In genomic region chr4:83285022-83285387, GRCh38 we compare ENCODE assay signal across 8 cellular contexts. TPM values are rescaled to one million over a fixed set of nuclear protein-coding genes. Genes with fewer than 3 reads are reported as not detected.
DNase-seq lines count a peak whose midpoint lies in the region; ATAC-seq and TF ChIP-seq lines count a peak whose summit lies in the region.

No MANE protein-coding gene starts in this region.

- H3K36me3 ChIP-seq in Peyer's patch (no peaks in the 10 kb centered on the region), kidney epithelial cell (ENCODE audit: control insufficient read depth, insufficient read depth, low read length) (no peaks in the 10 kb centered on the region)

- ATAC-seq in HG02885 (IDR thresholded peaks at IDR 0.05; ENCODE audit: poor library complexity, unreplicated experiment) = peak; percentile 12
- ATAC-seq in stimulated activated effector memory CD8-positive, alpha-beta T cell treated with anti-CD3 and anti-CD28 coated beads, Interleukin-12 subunit alpha, Interleukin-12 subunit beta, amount 100 ng/mL, for 72 hours = no peak

- no peak for TF ChIP-seq POLR2A in Peyer's patch (IDR thresholded peaks at IDR 0.05)

- TF ChIP-seq CTCF in Peyer's patch (IDR thresholded peaks at IDR 0.05) = no peak
- no peak for TF ChIP-seq CTCF in kidney epithelial cell (IDR thresholded peaks at IDR 0.05; ENCODE audit: insufficient read depth, low read length, poor library complexity, severe bottlenecking)

- DNase-seq in NCI-H2227 (lab: John Stamatoyannopoulos, UW; ENCODE audit: unreplicated experiment) (peak; percentile 23), NCI-H2227 treated with DMSO at 0.1 percent for 48 hours (lab: John Stamatoyannopoulos, UW) (no peak), Peyer's patch (no peak), cerebellar cortex (ENCODE audit: low spot score) (peak; percentile 44), kidney epithelial cell (ENCODE audit: low read depth) (peak; percentile 4), NCI-H2081 treated with DMSO at 0.1 percent for 48 hours (lab: John Stamatoyannopoulos, UW) (no peak)
- DNase-seq in stimulated activated effector memory CD8-positive, alpha-beta T cell treated with anti-CD3 and anti-CD28 coated beads, Interleukin-12 subunit alpha, Interleukin-12 subunit beta, amount 100 ng/mL, for 72 hours (ENCODE audit: low spot score in 2 of 2) = peak in 1 of 2 donors; percentile 59

- H3K4me1 ChIP-seq in Peyer's patch = peaks cover 0 to 26% (median 4%) of the 10 kb centered on the region in 4 donors

- peak overlapping the region; percentile 97 to 98 (median 97) for H3K27ac ChIP-seq in Peyer's patch

- H3K4me1 Mint-ChIP-seq in stimulated activated effector memory CD8-positive, alpha-beta T cell treated with anti-CD3 and anti-CD28 coated beads, Interleukin-12 subunit alpha, Interleukin-12 subunit beta, amount 100 ng/mL, for 72 hours = peaks cover 40% of the 10 kb centered on the region

- H3K9me3 Mint-ChIP-seq in stimulated activated effector memory CD8-positive, alpha-beta T cell treated with anti-CD3 and anti-CD28 coated beads, Interleukin-12 subunit alpha, Interleukin-12 subunit beta, amount 100 ng/mL, for 72 hours = no peaks in the 10 kb centered on the region

- H3K4me3 ChIP-seq in Peyer's patch (peak overlapping the region; percentile 80 to 96 (median 88)), kidney epithelial cell (ENCODE audit: low read depth, low read length) (peak overlapping the region; percentile 65)

- no peaks in the 10 kb centered on the region for H3K9me3 ChIP-seq in Peyer's patch

- peak overlapping the region; percentile 98 for H3K27ac Mint-ChIP-seq in stimulated activated effector memory CD8-positive, alpha-beta T cell treated with anti-CD3 and anti-CD28 coated beads, Interleukin-12 subunit alpha, Interleukin-12 subunit beta, amount 100 ng/mL, for 72 hours

- H3K27me3 ChIP-seq in Peyer's patch = no peaks in the 10 kb centered on the region
- H3K27me3 ChIP-seq in kidney epithelial cell (ENCODE audit: control insufficient read depth, insufficient read depth, low read length) = no peaks in the 10 kb centered on the region

- peak overlapping the region; percentile 92 for H3K4me3 Mint-ChIP-seq in stimulated activated effector memory CD8-positive, alpha-beta T cell treated with anti-CD3 and anti-CD28 coated beads, Interleukin-12 subunit alpha, Interleukin-12 subunit beta, amount 100 ng/mL, for 72 hours

- H3K36me3 Mint-ChIP-seq in stimulated activated effector memory CD8-positive, alpha-beta T cell treated with anti-CD3 and anti-CD28 coated beads, Interleukin-12 subunit alpha, Interleukin-12 subunit beta, amount 100 ng/mL, for 72 hours = peaks cover 6% of the 10 kb centered on the region

RNA-seq across cellular contexts. Expression of gene COQ2, which starts 0.4 kb away (rescaled TPM):
- 10 to 100 TPM; 11.0 to 15.6 (median 12.9) TPM for total RNA-seq in Peyer's patch
- 9.4 and 9.5 TPM in 2 replicates for total RNA-seq in kidney epithelial cell

RNA-seq across cellular contexts. Expression of gene HPSE, which starts 49.6 kb away (rescaled TPM):
- total RNA-seq in Peyer's patch = 1 to 10 TPM in 3 of 4 donors, under 1 TPM in 1; 0.83 to 3.9 (median 2.3) TPM
- total RNA-seq in kidney epithelial cell = 0.21 and 1.3 TPM in 2 replicates

Comparison
In these comparisons a context has a peak if more than half of its experiments do, and no peak if none do; other contexts are left out.
1. DNase-seq: peak in NCI-H2227 (single experiment), cerebellar cortex (single experiment) and kidney epithelial cell (single experiment); none in NCI-H2227 treated with DMSO at 0.1 percent for 48 hours (single experiment), Peyer's patch (0 of 3) and NCI-H2081 treated with DMSO at 0.1 percent for 48 hours (single experiment).